9 cellular contexts compared by ENCODE assay signal in the genomic region with DNA sequence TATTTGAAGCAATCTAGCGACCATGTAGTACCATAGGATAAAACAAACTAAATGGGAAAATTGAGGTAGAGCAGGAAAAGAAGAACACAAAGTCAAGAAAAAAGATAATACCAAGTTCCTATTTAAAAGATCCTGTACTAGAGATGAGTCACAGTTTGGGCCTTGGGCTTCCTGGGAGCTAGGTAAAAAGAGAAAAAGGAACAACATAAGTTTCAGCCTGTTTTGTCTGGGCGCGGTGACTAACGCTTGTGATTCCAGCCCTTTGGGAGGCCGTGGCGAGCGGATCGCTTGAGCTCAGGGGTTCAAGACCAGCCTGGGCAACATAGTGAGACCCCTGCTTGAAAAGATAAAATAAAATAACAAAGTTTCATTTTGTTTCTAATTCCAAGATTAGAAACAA. TPM values are rescaled to one million over a fixed set of nuclear protein-coding genes. Genes with fewer than 3 reads are reported as not detected.
DNase-seq lines count a peak whose midpoint lies in the region; ATAC-seq and TF ChIP-seq lines count a peak whose summit lies in the region.
"Had no signal": no experiment of that assay in that cellular context is flagged by ENCODE, and none has a peak within 500 bp of the region (broad histone marks: within the 10 kb centered on the region; RNA-seq: fewer than 3 reads in every experiment).

No MANE protein-coding gene starts in this region.

- H3K36me3 ChIP-seq in CD8-positive, alpha-beta T cell (ENCODE audit: insufficient read depth, low read length), result no peaks in the 10 kb centered on the region
- no peaks in the 10 kb centered on the region; the same call in 1 of the 2 replicates for H3K36me3 ChIP-seq in MG63

- peaks cover 56% of the 10 kb centered on the region for H3K4me1 Mint-ChIP-seq in CD8-positive, alpha-beta T cell (ENCODE audit: low read depth)
- H3K4me1 Mint-ChIP-seq in brain (peaks cover 68% of the 10 kb centered on the region), natural killer cell (peaks cover 36 to 38% of the 10 kb centered on the region in 2 donors)

- no peak for TF ChIP-seq CTCF in CD8-positive, alpha-beta T cell (IDR thresholded peaks at IDR 0.05)
- TF ChIP-seq CTCF in brain (conservative IDR thresholded peaks at IDR 0.05) (no peak), natural killer cell (IDR thresholded peaks at IDR 0.05) (no peak)

- no peak overlapping the region for H3K4me3 ChIP-seq in CD8-positive, alpha-beta T cell (ENCODE audit: low read depth, low read length)
- H3K4me3 ChIP-seq in MG63, result peak overlapping the region; percentile 53

- H3K27me3 ChIP-seq in CD8-positive, alpha-beta T cell (ENCODE audit: insufficient read depth, low read length), result no peaks in the 10 kb centered on the region
- no peaks in the 10 kb centered on the region for H3K27me3 ChIP-seq in MG63
- H3K27me3 ChIP-seq: body of pancreas had no signal

- ATAC-seq in CD8-positive, alpha-beta T cell, result no peak
- no peak for ATAC-seq in natural killer cell
- no peak for ATAC-seq in GM21447 (IDR thresholded peaks at IDR 0.05; ENCODE audit: unreplicated experiment)
- ATAC-seq in HG02763 (IDR thresholded peaks at IDR 0.05; ENCODE audit: unreplicated experiment), result no peak
- no peak for ATAC-seq in GM18505 (IDR thresholded peaks at IDR 0.05; ENCODE audit: unreplicated experiment)
- ATAC-seq: body of pancreas had no signal

- peaks cover 21% of the 10 kb centered on the region for H3K4me1 ChIP-seq in CD8-positive, alpha-beta T cell (ENCODE audit: insufficient read depth, low read length)

- H3K27ac ChIP-seq in CD8-positive, alpha-beta T cell (ENCODE audit: low read depth, low read length), result no peak overlapping the region

- peaks cover 8% of the 10 kb centered on the region for H3K36me3 Mint-ChIP-seq in CD8-positive, alpha-beta T cell
- H3K36me3 Mint-ChIP-seq in brain (no peaks in the 10 kb centered on the region), natural killer cell (no peaks in the 10 kb centered on the region)

- peak overlapping the region; percentile 93 for H3K4me3 Mint-ChIP-seq in CD8-positive, alpha-beta T cell
- H3K4me3 Mint-ChIP-seq in brain (peak overlapping the region; percentile 95 to 99 (median 98)), natural killer cell (peak overlapping the region; percentile 93)

- POLR2A ChIA-PET in CD8-positive, alpha-beta T cell (lab: Charles Lee), result interaction anchor here (0.6 to 1.3 kb wide), 2 partner anchors 12 to 16 kb away, joined by 3 read pairs; no protein-coding TSS in a partner anchor

- no peaks in the 10 kb centered on the region for H3K9me3 Mint-ChIP-seq in CD8-positive, alpha-beta T cell
- H3K9me3 Mint-ChIP-seq in brain (no peaks in the 10 kb centered on the region), natural killer cell (no peaks in the 10 kb centered on the region)

- intact Hi-C loops in CD8-positive, alpha-beta T cell (cut with DNase I, micrococcal nuclease), result loop anchor here (2.0 to 10.0 kb wide), 8 partner anchors 49 to 411 kb away; a partner anchor contains a TSS
- intact Hi-C loops in natural killer cell (cut with micrococcal nuclease), result loop anchor here (10.0 kb wide), 1 partner anchor 409 kb away; a partner anchor contains a TSS

- TF ChIP-seq POLR2A in GM18505 (IDR thresholded peaks at IDR 0.05; ENCODE audit: borderline replicate concordance, extremely low read depth, insufficient read depth, insufficient read length), result no peak

- H3K27me3 Mint-ChIP-seq in CD8-positive, alpha-beta T cell (ENCODE audit: low read depth), result no peaks in the 10 kb centered on the region
- peaks cover 7% of the 10 kb centered on the region for H3K27me3 Mint-ChIP-seq in brain
- no peaks in the 10 kb centered on the region for H3K27me3 Mint-ChIP-seq in natural killer cell (ENCODE audit: low read depth in 2 of 2)

- CTCF ChIA-PET in CD8-positive, alpha-beta T cell (lab: Charles Lee), result interaction anchor here (1.1 to 2.0 kb wide), 3 partner anchors 35 to 144 kb away, joined by 3 to 14 read pairs (median 4); no protein-coding TSS in a partner anchor

- H3K27ac Mint-ChIP-seq in CD8-positive, alpha-beta T cell, result peak overlapping the region; percentile 95
- H3K27ac Mint-ChIP-seq in brain (peak overlapping the region; percentile 5 to 97 (median 52)), natural killer cell (peak overlapping the region; percentile 85 to 93)

- DNase-seq in CD8-positive, alpha-beta T cell, result peak in 1 of 7 experiments; percentile 21
- DNase-seq in MG63 (no peak), natural killer cell (no peak), NK-92 (lab: John Stamatoyannopoulos, UW; ENCODE audit: unreplicated experiment) (no peak)

- no peaks in the 10 kb centered on the region for H3K9me3 ChIP-seq in CD8-positive, alpha-beta T cell (ENCODE audit: low read length)
- H3K9me3 ChIP-seq in MG63, result no peaks in the 10 kb centered on the region
- H3K9me3 ChIP-seq: body of pancreas had no signal

RNA-seq across cellular contexts. Expression of a gene that starts 14.0 kb away (rescaled TPM):
- 1 to 10 TPM; 8.4 to 9.4 TPM for total RNA-seq in CD8-positive, alpha-beta T cell
- total RNA-seq in MG63 (2014; rRNA removed; shearing (Covaris generic); ENCODE audit: low replicate concordance), result 12.1 and 12.2 TPM in 2 replicates
- polyA plus RNA-seq in brain (ENCODE audit: insufficient read depth, low read depth, low replicate concordance), result 0.27 TPM
- 10 to 100 TPM; 13.8 to 22.3 (median 16.8) TPM for total RNA-seq in natural killer cell

RNA-seq across cellular contexts. Expression of a gene that starts 15.8 kb away (rescaled TPM):
- total RNA-seq in CD8-positive, alpha-beta T cell, result 10 to 100 TPM; 11.8 to 13.2 TPM
- 50.8 and 78.7 TPM in 2 replicates for total RNA-seq in MG63 (2014; rRNA removed; shearing (Covaris generic); ENCODE audit: low replicate concordance)
- polyA plus RNA-seq in brain (ENCODE audit: insufficient read depth, low read depth, low replicate concordance), result 13.0 TPM
- 10 to 100 TPM; 12.6 to 14.2 (median 13.7) TPM for total RNA-seq in natural killer cell
